Comparison of ENCODE assay signal across 8 cellular contexts in the genomic region with DNA sequence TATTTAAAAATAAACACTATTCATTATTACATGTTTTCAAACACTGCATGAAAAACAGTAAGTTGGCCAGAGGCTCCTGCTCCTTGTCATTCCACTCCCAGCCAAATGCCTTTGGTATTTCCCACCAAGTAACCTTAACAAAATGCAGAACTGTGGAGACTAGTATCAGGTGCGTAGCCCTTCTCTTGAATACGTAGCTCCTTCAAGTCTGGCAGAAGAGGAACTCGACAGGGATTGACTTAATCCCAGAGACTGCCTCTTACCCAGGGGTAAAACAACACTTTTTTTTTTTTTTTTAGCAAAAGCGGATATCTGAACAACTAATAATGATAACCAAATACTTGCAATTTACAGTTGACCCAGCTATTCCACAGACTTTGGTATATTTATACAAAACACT. TPM values are rescaled to one million over a fixed set of nuclear protein-coding genes. Genes with fewer than 3 reads are reported as not detected.
DNase-seq lines count a peak whose midpoint lies in the region; ATAC-seq, FAIRE-seq and TF ChIP-seq lines count a peak whose summit lies in the region.

No MANE protein-coding gene starts in this region.

- TF ChIP-seq POLR2A in vagina (IDR thresholded peaks at IDR 0.05) = no peak

- no peak for FAIRE-seq in HTR-8/SVneo (lab: Jason Lieb, UNC)

- ATAC-seq in Right ventricle myocardium inferior = no peak

- H3K27ac ChIP-seq in right atrium auricular region (peak overlapping the region in 1 of 2 donors; percentile 85), vagina (peak overlapping the region; percentile 82)

- peaks cover 0 to 16% of the 10 kb centered on the region in 2 donors for H3K4me1 ChIP-seq in right atrium auricular region
- H3K4me1 ChIP-seq in vagina = peaks cover 25% of the 10 kb centered on the region

- no peaks in the 10 kb centered on the region for H3K9me3 ChIP-seq in right atrium auricular region
- H3K9me3 ChIP-seq in vagina = no peaks in the 10 kb centered on the region

- no peak for DNase-seq in right atrium auricular region (ENCODE audit: low spot score)
- DNase-seq in Right ventricle myocardium inferior (ENCODE audit: missing footprints) = no peak
- no peak for DNase-seq in astrocyte of the cerebellum (ENCODE audit: low read depth)
- DNase-seq in lung microvascular endothelial cell (ENCODE audit: low read depth in 2 of 2) = peak; percentile 5 to 13
- DNase-seq in vagina (ENCODE audit: extremely low spot score in 2 of 2) = no peak
- DNase-seq in HCEC 1CT = no peak
- no peak for DNase-seq in stimulated activated CD4-positive, alpha-beta T cell treated with anti-CD3 and anti-CD28 coated beads, Interleukin-4, amount 100 ng/mL, for 4 hours
- no peak for DNase-seq in HTR-8/SVneo (ENCODE audit: insufficient read length, low spot score)

- in situ Hi-C loops in astrocyte of the cerebellum (cut with HindIII; ENCODE audit: low sequenced_read_pairs) = no loop called here

- H3K4me3 ChIP-seq in right atrium auricular region = peak overlapping the region; percentile 73 to 82
- H3K4me3 ChIP-seq in astrocyte of the cerebellum (ENCODE audit: low read depth, low read length) = peak overlapping the region; percentile 81
- peak overlapping the region; percentile 75 to 85 for H3K4me3 ChIP-seq in vagina

- TF ChIP-seq CTCF in right atrium auricular region (IDR thresholded peaks at IDR 0.05) (no peak), astrocyte of the cerebellum (IDR thresholded peaks at IDR 0.05; ENCODE audit: low read depth, low read length, missing control alignments) (no peak), vagina (IDR thresholded peaks at IDR 0.05) (no peak)

- H3K27me3 ChIP-seq in right atrium auricular region (no peaks in the 10 kb centered on the region), vagina (no peaks in the 10 kb centered on the region)

- intact Hi-C loops in Right ventricle myocardium inferior (cut with DNase I) (no loop called here), vagina (cut with DNase I) (no loop called here)

- H3K36me3 ChIP-seq in right atrium auricular region (peaks cover 32% of the 10 kb centered on the region), vagina (peaks cover 0 to 32% of the 10 kb centered on the region in 2 donors)

RNA-seq across cellular contexts. Expression of gene COMMD2, which starts 0.7 kb away (rescaled TPM):
- total RNA-seq in right atrium auricular region (10 to 100 TPM; 10.3 to 10.6 TPM), Right ventricle myocardium inferior (18.0 TPM), lung microvascular endothelial cell (19.2 and 22.8 TPM in 2 replicates), vagina (18.9 TPM)

RNA-seq across cellular contexts. Expression of gene ANKUB1, which starts 40.8 kb away (rescaled TPM):
- total RNA-seq in right atrium auricular region (not detected), Right ventricle myocardium inferior (not detected), lung microvascular endothelial cell (not detected in 2 replicates), vagina (not detected)

Comparison
In these comparisons a context has a peak if more than half of its experiments do, and no peak if none do; other contexts are left out.
1. DNase-seq: peak in lung microvascular endothelial cell (2 of 2); none in right atrium auricular region (single experiment), Right ventricle myocardium inferior (single experiment), astrocyte of the cerebellum (single experiment), vagina (0 of 2), HCEC 1CT (single experiment), stimulated activated CD4-positive, alpha-beta T cell treated with anti-CD3 and anti-CD28 coated beads, Interleukin-4, amount 100 ng/mL, for 4 hours (0 of 2) and HTR-8/SVneo (single experiment).
2. Peak in every context shown above with its lines, with median percentiles within 50 percentile points of each other: H3K4me3 ChIP-seq.